Comparison of ENCODE assay signal across 24 cellular contexts in genomic region chr2:187150667-187151066, GRCh38.
DNase-seq lines count a peak whose midpoint lies in the region; ATAC-seq and TF ChIP-seq lines count a peak whose summit lies in the region.
"Had no signal": no experiment of that assay in that cellular context is flagged by ENCODE, and none has a peak within 500 bp of the region (broad histone marks: within the 10 kb centered on the region; RNA-seq: fewer than 3 reads in every experiment).

No MANE protein-coding gene starts in this region.

- no peaks in the 10 kb centered on the region for H3K9me3 Mint-ChIP-seq in Calu3 (ENCODE audit: low read depth, unreplicated experiment)

- H3K4me1 Mint-ChIP-seq in Calu3 (ENCODE audit: low read depth, unreplicated experiment), result no peaks in the 10 kb centered on the region
- H3K4me1 Mint-ChIP-seq: T-cell had no signal

- no peak for TF ChIP-seq EP300 in SK-N-SH (IDR thresholded peaks at IDR 0.05; ENCODE audit: borderline replicate concordance in 1 of 2, low read depth in 1 of 2, low read length in 1 of 2)
- TF ChIP-seq EP300 in ovary (IDR thresholded peaks at IDR 0.05), result no peak

- intact Hi-C loops in ovary (cut with DNase I), result no loop called here
- intact Hi-C loops in Calu3 (cut with micrococcal nuclease; ENCODE audit: unreplicated experiment), result no loop called here

- H3K4me3 ChIP-seq in SK-N-SH (ENCODE audit: low read depth in 2 of 2, low read length in 1 of 2), result no peak overlapping the region
- H3K4me3 ChIP-seq in cardiac fibroblast (replicated peaks in 1 of 2; ENCODE audit: low read depth in 2 of 2, low read length in 2 of 2), result no peak overlapping the region
- H3K4me3 ChIP-seq in fibroblast of villous mesenchyme (ENCODE audit: low read depth, low read length), result no peak overlapping the region
- H3K4me3 ChIP-seq in ovary, result no peak overlapping the region
- H3K4me3 ChIP-seq: adrenal gland, esophagus squamous epithelium, heart right ventricle, transverse colon had no signal

- WGBS in SK-N-SH (ENCODE audit: low lambda C conversion rate), result 28% methylated on average over 3 of the region's 3 CpGs
- 8 to 21% (median 15%) methylated on average over 3 of the region's 3 CpGs for WGBS in ovary, 3 donors

- no peaks in the 10 kb centered on the region for H3K27me3 ChIP-seq in SK-N-SH (ENCODE audit: insufficient read depth)
- H3K27me3 ChIP-seq in ovary, result no peaks in the 10 kb centered on the region
- H3K27me3 ChIP-seq: adrenal gland, esophagus squamous epithelium, heart right ventricle, transverse colon had no signal

- no peak overlapping the region for H3K27ac Mint-ChIP-seq in Calu3 (ENCODE audit: unreplicated experiment)
- H3K27ac Mint-ChIP-seq: activated T-cell treated with anti-CD3 and anti-CD28 coated beads, Interleukin-2, amount 50 U/mL, for 24 hours; T-cell had no signal

- TF ChIP-seq RAD21 in SK-N-SH (IDR thresholded peaks at IDR 0.05; ENCODE audit: low read length), result no peak

- TF ChIP-seq CTCF in SK-N-SH (IDR thresholded peaks at IDR 0.05) (no peak), cardiac fibroblast (IDR thresholded peaks at IDR 0.05; ENCODE audit: low read depth, low read length) (no peak), fibroblast of villous mesenchyme (IDR thresholded peaks at IDR 0.05; ENCODE audit: insufficient read depth, low read depth, low read length) (no peak), ovary (IDR thresholded peaks at IDR 0.05) (no peak), Calu3 (IDR thresholded peaks at IDR 0.05; ENCODE audit: unreplicated experiment) (no peak)

- no peaks in the 10 kb centered on the region for H3K4me1 ChIP-seq in SK-N-SH (ENCODE audit: control insufficient read depth in 1 of 2, insufficient read depth in 2 of 2, low read depth in 1 of 2, low read length in 1 of 2)
- peaks cover 3% of the 10 kb centered on the region for H3K4me1 ChIP-seq in ovary (ENCODE audit: insufficient read depth)
- H3K4me1 ChIP-seq: adrenal gland, esophagus squamous epithelium, heart right ventricle, transverse colon had no signal

- no peak overlapping the region for H3K9ac ChIP-seq in SK-N-SH

- H3K4me3 Mint-ChIP-seq in Calu3 (ENCODE audit: low read depth, unreplicated experiment), result no peak overlapping the region
- H3K4me3 Mint-ChIP-seq: activated T-cell treated with anti-CD3 and anti-CD28 coated beads, Interleukin-2, amount 50 U/mL, for 24 hours; T-cell had no signal

- H3F3A ChIP-seq in SK-N-SH (replicated peaks; ENCODE audit: insufficient read depth), result no peaks in the 10 kb centered on the region

- H3K27ac ChIP-seq in SK-N-SH (ENCODE audit: low read depth in 2 of 2, low read length in 1 of 2), result peak overlapping the region in 1 of 2 experiments; percentile 9; a peak in 1 of 4 replicates
- H3K27ac ChIP-seq in ovary, result no peak overlapping the region
- H3K27ac ChIP-seq: 22Rv1, adrenal gland, esophagus squamous epithelium, heart right ventricle, transverse colon had no signal

- H3K27me3 Mint-ChIP-seq in Calu3 (ENCODE audit: unreplicated experiment), result no peaks in the 10 kb centered on the region
- H3K27me3 Mint-ChIP-seq: activated T-cell treated with anti-CD3 and anti-CD28 coated beads, Interleukin-2, amount 50 U/mL, for 24 hours; T-cell had no signal

- no peaks in the 10 kb centered on the region for H3K36me3 Mint-ChIP-seq in Calu3 (ENCODE audit: insufficient read depth, unreplicated experiment)
- H3K36me3 Mint-ChIP-seq: T-cell had no signal

- H4K20me1 ChIP-seq in SK-N-SH (ENCODE audit: insufficient read depth), result no peaks in the 10 kb centered on the region

- H3K79me2 ChIP-seq in SK-N-SH (ENCODE audit: insufficient read depth), result no peaks in the 10 kb centered on the region

- no TSS peak for BruUV-seq in Calu3 (replicated peaks; lab: Mats Ljungman, UMichigan)

- POLR2A ChIA-PET in SK-N-SH (lab: Yijun Ruan, JAX), result no interaction called here

- CTCF ChIA-PET in SK-N-SH (lab: Yijun Ruan, JAX), result interaction anchor here (2.5 kb wide), 1 partner anchor 12 kb away, joined by 6 read pairs; no protein-coding TSS in a partner anchor
- CTCF ChIA-PET in Calu3 (lab: Charles Lee), result no interaction called here

- no peaks in the 10 kb centered on the region for H3K9me2 ChIP-seq in SK-N-SH

- DNase-seq in SK-N-SH (no peak), cardiac fibroblast (ENCODE audit: low read depth in 2 of 2) (peak; percentile 32 to 50), fibroblast of villous mesenchyme (ENCODE audit: low read depth) (peak; percentile 56), smooth muscle cell of the brain vasculature (ENCODE audit: low read depth, low spot score) (peak; percentile 32), ovary (no peak), Calu3 (no peak)
- DNase-seq: activated CD4-positive, CD25-positive, alpha-beta regulatory T cell treated with anti-CD3 and anti-CD28 coated beads, Interleukin-2, amount 50 U/mL, for 72 hours; activated T-cell treated with anti-CD3 and anti-CD28 coated beads, Interleukin-2, amount 50 U/mL, for 24 hours; adrenal gland; AML-193; cerebellar nuclear complex; DMS79 treated with DMSO at 0.1 percent for 48 hours; effector CD8-positive, alpha-beta T cell; esophagus squamous epithelium; heart right ventricle; NCI-H1105 treated with DMSO at 0.1 percent for 48 hours; NCI-H2081; SIG-M5; stimulated activated CD8-positive, alpha-beta memory T cell treated with anti-CD3 and anti-CD28 coated beads, Interleukin-4, amount 100 ng/mL, for 48 hours; T-cell; transverse colon had no signal

- no peak for TF ChIP-seq POLR2A in ovary (IDR thresholded peaks at IDR 0.05)

- no peak overlapping the region for H3K4me2 ChIP-seq in SK-N-SH

- H3K36me3 ChIP-seq in SK-N-SH (replicated peaks in 1 of 2; ENCODE audit: control insufficient read depth in 1 of 2, insufficient read depth in 2 of 2, low read length in 1 of 2) (no peaks in the 10 kb centered on the region), ovary (no peaks in the 10 kb centered on the region)
- H3K36me3 ChIP-seq: adrenal gland, esophagus squamous epithelium, heart right ventricle, transverse colon had no signal

- H2AFZ ChIP-seq in SK-N-SH (ENCODE audit: low read depth), result no peak overlapping the region

- peaks cover 9% of the 10 kb centered on the region; the same call in 1 of the 2 replicates for H3K9me3 ChIP-seq in SK-N-SH
- no peaks in the 10 kb centered on the region for H3K9me3 ChIP-seq in ovary

- ATAC-seq in SK-N-SH treated with all-trans-retinoic acid at 6 μM for 48 hours, result peak; percentile 93
- ATAC-seq in GM18909 (IDR thresholded peaks at IDR 0.05; ENCODE audit: poor library complexity, unreplicated experiment), result no peak
- ATAC-seq: heart right ventricle, T-cell had no signal

TF ChIP-seq in SK-N-SH treated with all-trans-retinoic acid at 6 μM for 48 hours, 23 proteins besides CTCF, POLR2A, EP300 and RAD21 (continues in another document):
- TF ChIP-seq OSR1 (CRISPR knock-in tag; IDR thresholded peaks at IDR 0.05), result no peak
- TF ChIP-seq ZNF70 (CRISPR knock-in tag; IDR thresholded peaks at IDR 0.05), result no peak
- TF ChIP-seq ISL1 (CRISPR knock-in tag; IDR thresholded peaks at IDR 0.05), result no peak
- TF ChIP-seq GLIS3 (CRISPR knock-in tag; IDR thresholded peaks at IDR 0.05), result no peak
- no peak for TF ChIP-seq ZFP30 (CRISPR knock-in tag; IDR thresholded peaks at IDR 0.05)
- no peak for TF ChIP-seq CREB5 (CRISPR knock-in tag; IDR thresholded peaks at IDR 0.05; ENCODE audit: low read depth)

TF ChIP-seq in SK-N-SH, 30 proteins besides CTCF, POLR2A, EP300 and RAD21 (continues in another document):
- TF ChIP-seq CHD2 (IDR thresholded peaks at IDR 0.05; ENCODE audit: low read length, partially characterized antibody) (no peak), MAX (IDR thresholded peaks at IDR 0.05; ENCODE audit: low read depth) (no peak), MXI1 (IDR thresholded peaks at IDR 0.05; ENCODE audit: low read depth, low read length) (no peak), RCOR1 (IDR thresholded peaks at IDR 0.05; ENCODE audit: low read length) (no peak), RFX5 (IDR thresholded peaks at IDR 0.05; ENCODE audit: low read length) (no peak), GABPA (IDR thresholded peaks at IDR 0.05; ENCODE audit: low read depth) (no peak), FOXJ3 (CRISPR knock-in tag; IDR thresholded peaks at IDR 0.05) (no peak), USF2 (IDR thresholded peaks at IDR 0.05; ENCODE audit: borderline replicate concordance, low read depth, low read length) (no peak), USF1 (IDR thresholded peaks at IDR 0.05; ENCODE audit: borderline replicate concordance, low read depth) (no peak), EZH2phosphoT487 (IDR thresholded peaks at IDR 0.05; ENCODE audit: borderline replicate concordance, low read depth) (no peak), YY1 (IDR thresholded peaks at IDR 0.05; ENCODE audit: low read depth) (no peak), PBX3 (IDR thresholded peaks at IDR 0.05) (no peak), JUND (IDR thresholded peaks at IDR 0.05) (no peak), FOSL2 (IDR thresholded peaks at IDR 0.05; ENCODE audit: borderline replicate concordance, low read depth) (no peak; the same call in 1 of the 2 replicates), ELF1 (IDR thresholded peaks at IDR 0.05) (no peak)

Comparison
In these comparisons a context has a peak if more than half of its experiments do, and no peak if none do; other contexts are left out.
1. DNase-seq: peak in cardiac fibroblast (2 of 2), fibroblast of villous mesenchyme (single experiment) and smooth muscle cell of the brain vasculature (single experiment); none in SK-N-SH (single experiment), ovary (0 of 5) and Calu3 (single experiment).